ENCODE assay signal across 25 cellular contexts in the genomic region with DNA sequence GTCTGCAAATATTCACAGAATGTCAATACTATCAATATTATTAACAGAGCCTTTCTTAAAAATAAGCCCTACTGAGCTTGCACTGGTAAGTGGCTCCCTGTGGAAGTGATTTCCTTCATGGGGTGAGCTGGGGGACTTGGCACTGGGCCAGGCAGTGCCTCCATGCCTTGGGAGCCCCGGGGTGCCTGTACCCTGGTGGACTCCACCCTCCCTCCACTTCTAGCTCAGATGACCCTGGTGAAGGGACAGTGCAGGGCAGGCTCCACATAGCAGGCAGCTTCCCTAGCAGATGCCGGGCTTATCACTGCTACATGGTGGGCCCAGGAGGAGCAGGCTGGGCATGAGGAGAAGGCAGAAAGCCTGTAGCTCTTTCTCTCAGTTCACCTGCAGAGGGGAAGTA.
"Had no signal": no experiment of that assay in that cellular context is flagged by ENCODE, and none has a peak within 500 bp of the region (broad histone marks: within the 10 kb centered on the region; RNA-seq: fewer than 3 reads in every experiment).

No MANE protein-coding gene starts in this region.

- H3K4me1 ChIP-seq: colonic mucosa, pancreas, transverse colon had no signal

- H3K4me2 ChIP-seq: smooth muscle cell had no signal

- H3K27me3 ChIP-seq: colonic mucosa, esophagus muscularis mucosa, foreskin keratinocyte, heart right ventricle, pancreas, suprapubic skin, transverse colon had no signal

- H3K27ac ChIP-seq: colonic mucosa, esophagus muscularis mucosa, foreskin keratinocyte, neutrophil, pancreas, suprapubic skin, transverse colon had no signal

- ATAC-seq: foreskin keratinocyte; left cardiac atrium; left ventricle myocardium superior; natural killer cell; pancreas; sciatic nerve; stimulated activated naive CD8-positive, alpha-beta T cell treated with anti-CD3 and anti-CD28 coated beads, Interleukin-15, amount 100 ng/mL, for 72 hours had no signal

- DNase-seq: colonic mucosa; effector CD8-positive, alpha-beta T cell; endodermal cell; foreskin keratinocyte; glutamatergic neuron; heart right ventricle; hippocampal formation; left cardiac atrium; left ventricle myocardium superior; natural killer cell; stimulated activated CD4-positive, alpha-beta T cell treated with anti-CD3 and anti-CD28 coated beads, Interleukin-12 subunit alpha, Interleukin-12 subunit beta, amount 100 ng/mL, for 4 hours; stimulated activated CD4-positive, alpha-beta T cell treated with anti-CD3 and anti-CD28 coated beads, Interleukin-1b, Interleukin-23, amount 100 ng/mL, for 48 hours; stimulated activated CD4-positive, alpha-beta T cell treated with anti-CD3 and anti-CD28 coated beads, Interleukin-4, amount 100 ng/mL, for 1 hour; stimulated activated CD8-positive, alpha-beta memory T cell treated with anti-CD3 and anti-CD28 coated beads, Interleukin-4, amount 100 ng/mL, for 48 hours; stimulated activated naive CD4-positive, alpha-beta T cell; stimulated activated naive CD8-positive, alpha-beta T cell treated with anti-CD3 and anti-CD28 coated beads, Interleukin-15, amount 100 ng/mL, for 72 hours; transverse colon had no signal

- H3K36me3 ChIP-seq: colonic mucosa, neutrophil, pancreas, transverse colon had no signal

- H3K4me3 ChIP-seq: colonic mucosa, esophagus muscularis mucosa, heart right ventricle, lung, pancreas, smooth muscle cell, suprapubic skin, transverse colon had no signal

- FAIRE-seq: islet of Langerhans, pancreas had no signal

- H3K9me3 ChIP-seq: colonic mucosa, esophagus muscularis mucosa, heart right ventricle, neutrophil, pancreas, suprapubic skin, transverse colon had no signal
